ENCODE assay signal across 8 cellular contexts in the genomic region with DNA sequence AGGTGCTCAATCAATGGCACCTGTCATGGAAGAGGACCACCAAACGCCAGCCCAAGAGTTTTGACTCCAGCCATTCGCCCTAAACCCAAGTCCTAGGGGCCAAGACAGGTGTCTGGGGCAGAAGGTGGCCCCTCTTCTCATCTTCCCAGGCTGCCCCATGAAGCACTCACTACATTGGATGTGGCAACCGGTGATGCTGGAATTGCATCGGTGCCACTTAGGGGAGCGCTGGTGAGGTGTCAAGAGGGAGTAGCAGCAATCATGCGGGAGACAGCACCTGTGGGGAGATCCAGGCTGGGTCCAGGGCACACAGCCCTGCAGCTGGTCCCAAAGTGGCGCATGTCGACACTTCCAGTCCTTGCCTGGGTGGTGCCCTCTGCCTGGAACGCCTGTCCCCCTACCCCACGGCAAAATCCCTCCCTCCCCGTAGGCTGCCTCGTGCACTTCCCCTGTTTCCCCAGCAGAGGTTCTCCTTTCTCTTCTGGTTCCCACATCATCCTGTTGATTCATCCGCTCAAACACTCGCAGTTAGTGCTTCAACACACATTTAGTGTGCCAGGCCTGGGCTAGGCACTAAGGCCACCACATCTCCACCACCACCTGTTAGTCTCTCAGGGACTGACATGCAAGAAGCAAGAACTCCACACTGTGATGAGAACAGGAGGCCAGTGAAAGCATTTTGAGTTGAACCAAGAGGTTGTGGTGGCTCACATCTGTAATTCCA. TPM values are rescaled to one million over a fixed set of nuclear protein-coding genes. Genes with fewer than 3 reads are reported as not detected.
A peak's percentile ranks its signal among the peaks of the same experiment; 100 is the strongest.
DNase-seq lines count a peak whose midpoint lies in the region; ATAC-seq, FAIRE-seq and TF ChIP-seq lines count a peak whose summit lies in the region.

No MANE protein-coding gene starts in this region.

- H3K36me3 ChIP-seq in PC-3 (ENCODE audit: low read depth, low read length) (no peaks in the 10 kb centered on the region), K562 (ENCODE audit: control insufficient read depth, insufficient read depth, low read length) (no peaks in the 10 kb centered on the region)

- H3K9me1 ChIP-seq in K562 (ENCODE audit: control insufficient read depth, insufficient read depth, low read length): no peaks in the 10 kb centered on the region

- ATAC-seq in PC-3 (peak; percentile 79), K562 (peak; percentile 96), GM21528 (IDR thresholded peaks at IDR 0.05; ENCODE audit: low FRiP score, unreplicated experiment) (no peak)

- no peak overlapping the region for H3K9ac ChIP-seq in PC-3 (ENCODE audit: low read length)
- no peak overlapping the region for H3K9ac ChIP-seq in K562 (ENCODE audit: insufficient read depth in 1 of 2, low read depth in 2 of 2, low read length in 2 of 2)

- intact Hi-C loops in PC-3 (cut with micrococcal nuclease) (loop anchor here (1.0 to 5.0 kb wide), 5 partner anchors 52 to 392 kb away; a partner anchor contains a TSS), K562 (cut with micrococcal nuclease) (loop anchor here (1.0 to 5.0 kb wide), 3 partner anchors 52 to 392 kb away; a partner anchor contains a TSS)

- H4K20me1 ChIP-seq in PC-3 (ENCODE audit: low read length) (no peaks in the 10 kb centered on the region), K562 (replicated peaks; ENCODE audit: control insufficient read depth, insufficient read depth, low read length) (no peaks in the 10 kb centered on the region)

- TF ChIP-seq POLR2A in K562 (conservative IDR thresholded peaks at IDR 0.05): no peak

- peaks cover 24% of the 10 kb centered on the region for H3K4me1 ChIP-seq in PC-3 (ENCODE audit: insufficient read depth, low read length)
- H3K4me1 ChIP-seq in K562 (replicated peaks in 1 of 2; ENCODE audit: control insufficient read depth in 2 of 2, insufficient read depth in 2 of 2, low read length in 2 of 2): no peaks in the 10 kb centered on the region

- peak; percentile 88 to 93 for TF ChIP-seq RAD21 in K562 (CRISPR knock-in tag; conservative IDR thresholded peaks at IDR 0.05 in 1 of 2, IDR thresholded peaks at IDR 0.05 in 1 of 2)

- TF ChIP-seq CTCF in PC-3 (conservative IDR thresholded peaks at IDR 0.05; ENCODE audit: low read depth, low read length) (peak; percentile 86), K562 (IDR thresholded peaks at IDR 0.05 in 2 of 3, conservative IDR thresholded peaks at IDR 0.05 in 1 of 3; ENCODE audit: insufficient read depth in 2 of 3, low read depth in 1 of 3, low read length in 3 of 3) (peak; percentile 73 to 84 (median 80))

- no peak overlapping the region for H3K4me2 ChIP-seq in PC-3 (ENCODE audit: low read length)
- H3K4me2 ChIP-seq in K562 (ENCODE audit: insufficient read depth, low read length): no peak overlapping the region

- H3K27ac ChIP-seq in PC-3 (ENCODE audit: low read length) (no peak overlapping the region), K562 (ENCODE audit: extremely low read depth, low read depth, low read length) (no peak overlapping the region)

- FAIRE-seq in K562 (lab: Jason Lieb, UNC): peak; percentile 80

- no peak overlapping the region for H3K4me3 ChIP-seq in PC-3 (ENCODE audit: low read length)
- H3K4me3 ChIP-seq in K562: no peak overlapping the region

- DNase-seq in COLO829 (ENCODE audit: low spot score): peak; percentile 61
- DNase-seq in HCEC 1CT: peak; percentile 72
- DNase-seq in PC-3: peak; percentile 77
- DNase-seq in K562 (ENCODE audit: extremely low read depth in 1 of 4, low spot score in 3 of 4): peak; percentile 43 to 64 (median 54)
- peak; percentile 79 for DNase-seq in iPS-NIHi11 (ENCODE audit: low spot score)
- DNase-seq in stimulated activated CD4-positive, alpha-beta T cell treated with anti-CD3 and anti-CD28 coated beads, Interleukin-1b, Interleukin-23, amount 100 ng/mL, for 48 hours: peak; percentile 48
- no peak for DNase-seq in NK-92 (lab: John Stamatoyannopoulos, UW; ENCODE audit: unreplicated experiment)

- WGBS in K562 (ENCODE audit: insufficient coverage, low coverage, missing lambda C conversion rate): under 1% methylated on average over 13 of the region's 14 CpGs

- no peaks in the 10 kb centered on the region for H3K9me2 ChIP-seq in PC-3 (replicated peaks; ENCODE audit: low read length)

- in situ Hi-C loops in K562 (cut with MboI): loop anchor here (5.0 kb wide), 1 partner anchor 392 kb away; no protein-coding TSS in a partner anchor

- H3K9me3 ChIP-seq in PC-3 (ENCODE audit: low read length) (no peaks in the 10 kb centered on the region), K562 (replicated peaks; ENCODE audit: control insufficient read depth, insufficient read depth, low read depth, low read length) (no peaks in the 10 kb centered on the region)

- no peak overlapping the region for H2AFZ ChIP-seq in PC-3 (ENCODE audit: low read length)
- no peak overlapping the region for H2AFZ ChIP-seq in K562 (ENCODE audit: low read depth, low read length)

- H3K79me2 ChIP-seq in PC-3 (ENCODE audit: low read length): no peaks in the 10 kb centered on the region
- no peaks in the 10 kb centered on the region for H3K79me2 ChIP-seq in K562 (ENCODE audit: control insufficient read depth, insufficient read depth, low read length)

- CTCF ChIA-PET in PC-3 (lab: Charles Lee) (no interaction called here), K562 (lab: Yijun Ruan, JAX; ENCODE audit: low intra/inter-chr PET ratio) (interaction anchor here (0.6 to 2.0 kb wide), 6 partner anchors 49 to 786 kb away, joined by 3 to 17 read pairs (median 4); no protein-coding TSS in a partner anchor)

- no peaks in the 10 kb centered on the region for H3K27me3 ChIP-seq in PC-3 (ENCODE audit: low read length)
- H3K27me3 ChIP-seq in K562 (ENCODE audit: control insufficient read depth in 2 of 2, insufficient read depth in 2 of 2, low read length in 2 of 2): peaks cover 3 to 15% of the 10 kb centered on the region in 2 experiments; a peak in 4 of 5 replicates

- peaks cover 4% of the 10 kb centered on the region for H3F3A ChIP-seq in PC-3 (ENCODE audit: low read length, unreplicated experiment)

- TF ChIP-seq EP300 in K562 (IDR thresholded peaks at IDR 0.05; ENCODE audit: low read length): no peak

- POLR2A ChIA-PET in PC-3 (lab: Charles Lee; ENCODE audit: unreplicated experiment) (no interaction called here), K562 (lab: Yijun Ruan, JAX) (interaction anchor here (0.9 kb wide), 1 partner anchor 10 kb away, joined by 3 read pairs; no protein-coding TSS in a partner anchor)

- BruUV-seq in PC-3 (replicated peaks; lab: Mats Ljungman, UMichigan) (no TSS peak), K562 (replicated peaks; lab: Mats Ljungman, UMichigan) (no TSS peak)

RNA-seq across cellular contexts. Expression of a gene that starts 18.5 kb away (rescaled TPM):
- total RNA-seq in PC-3 (2014; rRNA removed): not detected in 2 replicates
- not detected in 2 replicates for total RNA-seq in K562 (2011; cell fraction: chromatin; rRNA removed; ENCODE audit: low replicate concordance)
- not detected in 2 replicates for total RNA-seq in K562 (2011; cell fraction: nucleolus; rRNA removed)
- total RNA-seq in K562 (2011; cell fraction: nucleoplasm; rRNA removed): not detected in 2 replicates
- not detected in 2 replicates for total RNA-seq in K562 (2014; rRNA removed)
- total RNA-seq in K562 (2014; rRNA removed; fragmentation: Illumina TruSeq; extraction: Trizol): not detected in 2 replicates
- total RNA-seq in K562 (2015; rRNA removed; fragmentation: Illumina TruSeq; extraction: Trizol): not detected in 2 replicates
- not detected in 2 replicates for total RNA-seq in K562 (2021)
- polyA plus RNA-seq in K562 (2011; rRNA removed): not detected in 2 replicates
- not detected in 2 replicates for polyA plus RNA-seq in K562 (2011; cell fraction: cytosol; rRNA removed)
- polyA plus RNA-seq in K562 (2011; cell fraction: nucleus; rRNA removed): not detected in 2 replicates
- 0.03 and 0.07 TPM in 2 replicates for polyA plus RNA-seq in K562 (2012)
- not detected in 2 replicates for polyA plus RNA-seq in K562 (2014; fragmentation: Illumina TruSeq; extraction: Trizol)
- polyA plus RNA-seq in K562 (2014; fragmentation: Nextera tagmentation; extraction: Ambion mirVana): not detected
- polyA plus RNA-seq in K562 (2014; rRNA removed): not detected in 2 replicates
- polyA minus RNA-seq in K562 (2011; rRNA and poly(A)+ RNA removed): not detected in 2 replicates
- polyA minus RNA-seq in K562 (2011; cell fraction: cytosol; rRNA and poly(A)+ RNA removed): not detected in 2 replicates
- polyA minus RNA-seq in K562 (2011; cell fraction: nucleus; rRNA and poly(A)+ RNA removed): not detected in 2 replicates

RNA-seq across cellular contexts. Expression of a gene that starts 30.8 kb away (rescaled TPM):
- not detected in 2 replicates for total RNA-seq in PC-3 (2014; rRNA removed)
- not detected in 2 replicates for total RNA-seq in K562 (2011; cell fraction: chromatin; rRNA removed; ENCODE audit: low replicate concordance)
- total RNA-seq in K562 (2011; cell fraction: nucleolus; rRNA removed): not detected in 2 replicates
- not detected in 2 replicates for total RNA-seq in K562 (2011; cell fraction: nucleoplasm; rRNA removed)
- not detected in 2 replicates for total RNA-seq in K562 (2014; rRNA removed)
- not detected in 2 replicates for total RNA-seq in K562 (2014; rRNA removed; fragmentation: Illumina TruSeq; extraction: Trizol)
- total RNA-seq in K562 (2015; rRNA removed; fragmentation: Illumina TruSeq; extraction: Trizol): not detected in 2 replicates
- not detected in 2 replicates for total RNA-seq in K562 (2021)
- not detected in 2 replicates for polyA plus RNA-seq in K562 (2011; rRNA removed)
- not detected in 2 replicates for polyA plus RNA-seq in K562 (2011; cell fraction: cytosol; rRNA removed)
- polyA plus RNA-seq in K562 (2011; cell fraction: nucleus; rRNA removed): not detected in 2 replicates
- not detected in 2 replicates for polyA plus RNA-seq in K562 (2012)
- polyA plus RNA-seq in K562 (2014; fragmentation: Illumina TruSeq; extraction: Trizol): not detected in 2 replicates
- polyA plus RNA-seq in K562 (2014; fragmentation: Nextera tagmentation; extraction: Ambion mirVana): not detected
- not detected in 2 replicates for polyA plus RNA-seq in K562 (2014; rRNA removed)
- not detected in 2 replicates for polyA minus RNA-seq in K562 (2011; rRNA and poly(A)+ RNA removed)
- not detected in 2 replicates for polyA minus RNA-seq in K562 (2011; cell fraction: cytosol; rRNA and poly(A)+ RNA removed)
- polyA minus RNA-seq in K562 (2011; cell fraction: nucleus; rRNA and poly(A)+ RNA removed): not detected in 2 replicates

RNA-seq across cellular contexts. Expression of a gene that starts 38.3 kb away (rescaled TPM):
- total RNA-seq in PC-3 (2014; rRNA removed): 0.18 TPM in 1 of 2 replicates, not detected in the other
- total RNA-seq in K562 (2011; cell fraction: chromatin; rRNA removed; ENCODE audit: low replicate concordance): not detected in 2 replicates
- not detected in 2 replicates for total RNA-seq in K562 (2011; cell fraction: nucleolus; rRNA removed)
- not detected in 2 replicates for total RNA-seq in K562 (2011; cell fraction: nucleoplasm; rRNA removed)
- not detected in 2 replicates for total RNA-seq in K562 (2014; rRNA removed)
- not detected in 2 replicates for total RNA-seq in K562 (2014; rRNA removed; fragmentation: Illumina TruSeq; extraction: Trizol)
- not detected in 2 replicates for total RNA-seq in K562 (2015; rRNA removed; fragmentation: Illumina TruSeq; extraction: Trizol)
- total RNA-seq in K562 (2021): not detected in 2 replicates
- not detected in 2 replicates for polyA plus RNA-seq in K562 (2011; rRNA removed)
- polyA plus RNA-seq in K562 (2011; cell fraction: cytosol; rRNA removed): not detected in 2 replicates
- not detected in 2 replicates for polyA plus RNA-seq in K562 (2011; cell fraction: nucleus; rRNA removed)
- polyA plus RNA-seq in K562 (2012): 0.08 TPM in 1 of 2 replicates, not detected in the other
- not detected in 2 replicates for polyA plus RNA-seq in K562 (2014; fragmentation: Illumina TruSeq; extraction: Trizol)
- not detected for polyA plus RNA-seq in K562 (2014; fragmentation: Nextera tagmentation; extraction: Ambion mirVana)
- polyA plus RNA-seq in K562 (2014; rRNA removed): not detected in 2 replicates
- polyA minus RNA-seq in K562 (2011; rRNA and poly(A)+ RNA removed): not detected in 2 replicates
- polyA minus RNA-seq in K562 (2011; cell fraction: cytosol; rRNA and poly(A)+ RNA removed): not detected in 2 replicates
- polyA minus RNA-seq in K562 (2011; cell fraction: nucleus; rRNA and poly(A)+ RNA removed): not detected in 2 replicates
